Comparison of ENCODE assay signal across 8 cellular contexts in genomic region chr15:39801641-39802309, GRCh38. TPM values are rescaled to one million over a fixed set of nuclear protein-coding genes. Genes with fewer than 3 reads are reported as not detected.
DNase-seq lines count a peak whose midpoint lies in the region; ATAC-seq, FAIRE-seq and TF ChIP-seq lines count a peak whose summit lies in the region.

No MANE protein-coding gene starts in this region.

- no peak overlapping the region for H3K9ac ChIP-seq in PC-3 (ENCODE audit: low read length)

- H3K79me2 ChIP-seq in PC-3 (ENCODE audit: low read length): no peaks in the 10 kb centered on the region

- BruUV-seq in PC-3 (replicated peaks; lab: Mats Ljungman, UMichigan): no TSS peak

- intact Hi-C loops in PC-3 (cut with micrococcal nuclease): loop anchor here (1.0 to 2.0 kb wide), 3 partner anchors 31 to 130 kb away; no protein-coding TSS in a partner anchor

- H3K27ac ChIP-seq in PC-3 (ENCODE audit: low read length): no peak overlapping the region

- POLR2A ChIA-PET in PC-3 (lab: Charles Lee; ENCODE audit: unreplicated experiment): no interaction called here

- H3K4me3 ChIP-seq in PC-3 (ENCODE audit: low read length): no peak overlapping the region
- H3K4me3 ChIP-seq in fibroblast of villous mesenchyme (ENCODE audit: low read depth, low read length): no peak overlapping the region

- no peak overlapping the region for H3K4me2 ChIP-seq in PC-3 (ENCODE audit: low read length)

- peak; percentile 74 for TF ChIP-seq CTCF in PC-3 (conservative IDR thresholded peaks at IDR 0.05; ENCODE audit: low read depth, low read length)
- peak; percentile 50 for TF ChIP-seq CTCF in fibroblast of villous mesenchyme (IDR thresholded peaks at IDR 0.05; ENCODE audit: insufficient read depth, low read depth, low read length)

- DNase-seq in activated CD4-positive, alpha-beta T cell treated with anti-CD3 and anti-CD28 coated beads for 48 hours: peak; percentile 29
- DNase-seq in activated CD4-positive, alpha-beta T cell treated with anti-CD3 and anti-CD28 coated beads, Interleukin-2, amount 50 U/mL, for 4 hours: no peak
- peak; percentile 8 for DNase-seq in HCEC 1CT
- DNase-seq in PC-3: peak; percentile 65
- peak; percentile 27 for DNase-seq in fibroblast of villous mesenchyme (ENCODE audit: low read depth)
- DNase-seq in H54 (ENCODE audit: insufficient read length, low spot score): no peak
- no peak for DNase-seq in DMS79 (lab: John Stamatoyannopoulos, UW)

- no peaks in the 10 kb centered on the region for H3F3A ChIP-seq in PC-3 (ENCODE audit: low read length, unreplicated experiment)

- H3K36me3 ChIP-seq in PC-3 (ENCODE audit: low read depth, low read length): no peaks in the 10 kb centered on the region

- no peak for TF ChIP-seq POLR2A in H54 (IDR thresholded peaks at IDR 0.05; ENCODE audit: low read depth, low read length)

- H3K9me3 ChIP-seq in PC-3 (ENCODE audit: low read length): no peaks in the 10 kb centered on the region

- no peaks in the 10 kb centered on the region for H3K27me3 ChIP-seq in PC-3 (ENCODE audit: low read length)

- H4K20me1 ChIP-seq in PC-3 (ENCODE audit: low read length): no peaks in the 10 kb centered on the region

- no peaks in the 10 kb centered on the region for H3K4me1 ChIP-seq in PC-3 (ENCODE audit: insufficient read depth, low read length)

- 0 out of 2 replicates have a peak overlapping the region, but pooled peaks have one; percentile 50 for H2AFZ ChIP-seq in PC-3 (ENCODE audit: low read length)

- ATAC-seq in PC-3: peak; percentile 81
- ATAC-seq in activated CD4-positive, CD25-positive, alpha-beta regulatory T cell treated with anti-CD3 and anti-CD28 coated beads, Interleukin-2, amount 50 U/mL, for 24 hours: no peak

- CTCF ChIA-PET in PC-3 (lab: Charles Lee): interaction anchor here (1.0 kb wide), 1 partner anchor 73 kb away, joined by 4 read pairs; no protein-coding TSS in a partner anchor

- no peaks in the 10 kb centered on the region for H3K9me2 ChIP-seq in PC-3 (replicated peaks; ENCODE audit: low read length)

- FAIRE-seq in H54 (lab: Jason Lieb, UNC): no peak

RNA-seq across cellular contexts. Expression of gene FSIP1, which starts 19.1 kb away (rescaled TPM):
- total RNA-seq in PC-3 (2014; rRNA removed) (0.07 and 0.81 TPM in 2 replicates), fibroblast of villous mesenchyme (0.97 and 2.6 TPM in 2 replicates)

Comparison
In these comparisons a context has a peak if more than half of its experiments do, and no peak if none do; other contexts are left out.
1. DNase-seq: peak in activated CD4-positive, alpha-beta T cell treated with anti-CD3 and anti-CD28 coated beads for 48 hours (single experiment), HCEC 1CT (single experiment), PC-3 (single experiment) and fibroblast of villous mesenchyme (single experiment); none in activated CD4-positive, alpha-beta T cell treated with anti-CD3 and anti-CD28 coated beads, Interleukin-2, amount 50 U/mL, for 4 hours (0 of 2), H54 (single experiment) and DMS79 (single experiment).